In genomic region chr3:132210476-132211346, GRCh38 we compare ENCODE assay signal across 8 cellular contexts.
DNase-seq lines count a peak whose midpoint lies in the region; FAIRE-seq and TF ChIP-seq lines count a peak whose summit lies in the region.

No MANE protein-coding gene starts in this region.

- peaks cover 1% of the 10 kb centered on the region for H3K27me3 ChIP-seq in bronchial epithelial cell (ENCODE audit: control insufficient read depth, insufficient read depth, low read length)

- intact Hi-C loops in activated CD4-positive, alpha-beta memory T cell treated with anti-CD3 and anti-CD28 coated beads for 36 hours (cut with micrococcal nuclease): no loop called here

- peaks cover 14% of the 10 kb centered on the region for H3K27me3 Mint-ChIP-seq in activated CD4-positive, alpha-beta memory T cell treated with anti-CD3 and anti-CD28 coated beads for 36 hours
- peaks cover 8% of the 10 kb centered on the region for H3K27me3 Mint-ChIP-seq in activated CD4-positive, alpha-beta memory T cell treated with anti-CD3 and anti-CD28 coated beads, Interleukin-2, amount 10 ng/mL, durations not matched to agents 7 days and 5 days
- H3K27me3 Mint-ChIP-seq in progenitor cell of endocrine pancreas: peaks cover 22% of the 10 kb centered on the region

- POLR2A ChIA-PET in activated CD4-positive, alpha-beta memory T cell treated with anti-CD3 and anti-CD28 coated beads for 36 hours (lab: Charles Lee): no interaction called here
- POLR2A ChIA-PET in activated CD4-positive, alpha-beta memory T cell treated with anti-CD3 and anti-CD28 coated beads, Interleukin-2, amount 10 ng/mL, durations not matched to agents 7 days and 5 days (lab: Charles Lee): no interaction called here

- no peak overlapping the region for H3K4me3 ChIP-seq in bronchial epithelial cell (ENCODE audit: low read depth, low read length)

- H3K4me1 Mint-ChIP-seq in activated CD4-positive, alpha-beta memory T cell treated with anti-CD3 and anti-CD28 coated beads for 36 hours (ENCODE audit: low read depth): no peaks in the 10 kb centered on the region
- H3K4me1 Mint-ChIP-seq in activated CD4-positive, alpha-beta memory T cell treated with anti-CD3 and anti-CD28 coated beads, Interleukin-2, amount 10 ng/mL, durations not matched to agents 7 days and 5 days: no peaks in the 10 kb centered on the region
- H3K4me1 Mint-ChIP-seq in progenitor cell of endocrine pancreas (ENCODE audit: low read depth): peaks cover 5% of the 10 kb centered on the region

- H3K36me3 ChIP-seq in bronchial epithelial cell (ENCODE audit: control insufficient read depth, insufficient read depth, low read length): no peaks in the 10 kb centered on the region

- FAIRE-seq in bronchial epithelial cell (lab: Jason Lieb, UNC): no peak

- CTCF ChIA-PET in activated CD4-positive, alpha-beta memory T cell treated with anti-CD3 and anti-CD28 coated beads for 36 hours (lab: Charles Lee): interaction anchor here (0.7 to 2.0 kb wide), 6 partner anchors 8 to 415 kb away, joined by 3 to 12 read pairs (median 4); no protein-coding TSS in a partner anchor
- CTCF ChIA-PET in activated CD4-positive, alpha-beta memory T cell treated with anti-CD3 and anti-CD28 coated beads, Interleukin-2, amount 10 ng/mL, durations not matched to agents 7 days and 5 days (lab: Charles Lee): interaction anchor here (0.8 kb wide), 1 partner anchor 137 kb away, joined by 3 read pairs; no protein-coding TSS in a partner anchor

- TF ChIP-seq CTCF in bronchial epithelial cell (IDR thresholded peaks at IDR 0.05; ENCODE audit: insufficient read depth, low read length, severe bottlenecking) (peak; percentile 77), progenitor cell of endocrine pancreas (IDR thresholded peaks at IDR 0.05; ENCODE audit: unreplicated experiment) (peak; percentile 75)

- H3K36me3 Mint-ChIP-seq in activated CD4-positive, alpha-beta memory T cell treated with anti-CD3 and anti-CD28 coated beads for 36 hours: no peaks in the 10 kb centered on the region
- H3K36me3 Mint-ChIP-seq in activated CD4-positive, alpha-beta memory T cell treated with anti-CD3 and anti-CD28 coated beads, Interleukin-2, amount 10 ng/mL, durations not matched to agents 7 days and 5 days (ENCODE audit: low read depth): no peaks in the 10 kb centered on the region
- no peaks in the 10 kb centered on the region for H3K36me3 Mint-ChIP-seq in progenitor cell of endocrine pancreas (ENCODE audit: insufficient read depth)

- no peak overlapping the region for H3K27ac ChIP-seq in substantia nigra (ENCODE audit: low read depth, low read length, poor library complexity, severe bottlenecking)

- no peaks in the 10 kb centered on the region for H3K9me3 Mint-ChIP-seq in activated CD4-positive, alpha-beta memory T cell treated with anti-CD3 and anti-CD28 coated beads for 36 hours
- H3K9me3 Mint-ChIP-seq in activated CD4-positive, alpha-beta memory T cell treated with anti-CD3 and anti-CD28 coated beads, Interleukin-2, amount 10 ng/mL, durations not matched to agents 7 days and 5 days: no peaks in the 10 kb centered on the region
- H3K9me3 Mint-ChIP-seq in progenitor cell of endocrine pancreas (ENCODE audit: low read depth): no peaks in the 10 kb centered on the region

- H3K27ac Mint-ChIP-seq in activated CD4-positive, alpha-beta memory T cell treated with anti-CD3 and anti-CD28 coated beads for 36 hours: no peak overlapping the region
- no peak overlapping the region for H3K27ac Mint-ChIP-seq in activated CD4-positive, alpha-beta memory T cell treated with anti-CD3 and anti-CD28 coated beads, Interleukin-2, amount 10 ng/mL, durations not matched to agents 7 days and 5 days
- H3K27ac Mint-ChIP-seq in progenitor cell of endocrine pancreas: no peak overlapping the region

- no peak overlapping the region for H3K4me3 Mint-ChIP-seq in activated CD4-positive, alpha-beta memory T cell treated with anti-CD3 and anti-CD28 coated beads for 36 hours
- H3K4me3 Mint-ChIP-seq in activated CD4-positive, alpha-beta memory T cell treated with anti-CD3 and anti-CD28 coated beads, Interleukin-2, amount 10 ng/mL, durations not matched to agents 7 days and 5 days: no peak overlapping the region
- no peak overlapping the region for H3K4me3 Mint-ChIP-seq in progenitor cell of endocrine pancreas (ENCODE audit: low read depth)

- DNase-seq in activated CD4-positive, alpha-beta memory T cell treated with anti-CD3 and anti-CD28 coated beads for 36 hours: peak; percentile 34
- no peak for DNase-seq in activated CD4-positive, alpha-beta memory T cell treated with anti-CD3 and anti-CD28 coated beads, Interleukin-2, amount 10 ng/mL, durations not matched to agents 7 days and 5 days
- DNase-seq in NCI-H1105 treated with DMSO at 0.1 percent for 48 hours (lab: John Stamatoyannopoulos, UW) (peak; percentile 65), bronchial epithelial cell (ENCODE audit: low read depth) (peak; percentile 53), progenitor cell of endocrine pancreas (ENCODE audit: low spot score, unreplicated experiment) (peak; percentile 25), cortex of kidney (lab: John Stamatoyannopoulos, UW) (no peak), substantia nigra (lab: John Stamatoyannopoulos, UW) (no peak)
- no peak for DNase-seq in effector CD8-positive, alpha-beta T cell (lab: John Stamatoyannopoulos, UW)

Comparison
In these comparisons a context has a peak if more than half of its experiments do, and no peak if none do; other contexts are left out.
1. DNase-seq: peak in activated CD4-positive, alpha-beta memory T cell treated with anti-CD3 and anti-CD28 coated beads for 36 hours (single experiment), NCI-H1105 treated with DMSO at 0.1 percent for 48 hours (single experiment), bronchial epithelial cell (single experiment) and progenitor cell of endocrine pancreas (single experiment); none in activated CD4-positive, alpha-beta memory T cell treated with anti-CD3 and anti-CD28 coated beads, Interleukin-2, amount 10 ng/mL, durations not matched to agents 7 days and 5 days (single experiment), cortex of kidney (single experiment), effector CD8-positive, alpha-beta T cell (single experiment) and substantia nigra (0 of 49).